8 cellular contexts compared by ENCODE assay signal in genomic region chr4:76214269-76214628, GRCh38. TPM values are rescaled to one million over a fixed set of nuclear protein-coding genes. Genes with fewer than 3 reads are reported as not detected.
A peak's percentile ranks its signal among the peaks of the same experiment; 100 is the strongest.
DNase-seq lines count a peak whose midpoint lies in the region; ATAC-seq and TF ChIP-seq lines count a peak whose summit lies in the region.

No MANE protein-coding gene starts in this region.

- H3K9me3 ChIP-seq in SJSA1 (replicated peaks), result no peaks in the 10 kb centered on the region
- H3K9me3 ChIP-seq in skeletal muscle satellite cell (replicated peaks; ENCODE audit: low read length), result no peaks in the 10 kb centered on the region

- DNase-seq in AG09309 (ENCODE audit: low read depth) (no peak), SJSA1 (ENCODE audit: low read depth in 1 of 2, low spot score in 2 of 2) (no peak), fibroblast of the aortic adventitia (ENCODE audit: low read depth) (no peak), OCI-M1 (lab: John Stamatoyannopoulos, UW) (no peak), NCI-H128 (lab: John Stamatoyannopoulos, UW; ENCODE audit: unreplicated experiment) (no peak)

- H3K4me3 ChIP-seq in AG09309 (ENCODE audit: control insufficient read depth, low read depth, low read length), result peak overlapping the region; percentile 58
- peak overlapping the region; percentile 89 for H3K4me3 ChIP-seq in SJSA1
- H3K4me3 ChIP-seq in fibroblast of the aortic adventitia (ENCODE audit: low read depth, low read length), result peak overlapping the region; percentile 87
- peak overlapping the region; percentile 97 for H3K4me3 ChIP-seq in skeletal muscle satellite cell (ENCODE audit: low read length)

- H3K27ac ChIP-seq in SJSA1, result peak overlapping the region; percentile 80

- peak overlapping the region; percentile 96 for H3K9ac ChIP-seq in skeletal muscle satellite cell (ENCODE audit: low read depth, low read length)

- H3K4me1 ChIP-seq in SJSA1 (replicated peaks) (peaks cover 24% of the 10 kb centered on the region), skeletal muscle satellite cell (ENCODE audit: control insufficient read depth, insufficient read depth, low read length) (peaks cover 39% of the 10 kb centered on the region)

- H3K27me3 ChIP-seq in SJSA1 (replicated peaks) (no peaks in the 10 kb centered on the region), skeletal muscle satellite cell (ENCODE audit: control insufficient read depth, insufficient read depth, low read length) (no peaks in the 10 kb centered on the region)

- peaks cover 8% of the 10 kb centered on the region for H3K36me3 ChIP-seq in SJSA1
- H3K36me3 ChIP-seq in skeletal muscle satellite cell (ENCODE audit: insufficient read depth, low read length), result peaks cover 3% of the 10 kb centered on the region

- peak; percentile 3 for ATAC-seq in GM21447 (IDR thresholded peaks at IDR 0.05; ENCODE audit: unreplicated experiment)
- no peak for ATAC-seq in HG03520 (IDR thresholded peaks at IDR 0.05; ENCODE audit: unreplicated experiment)

- H3K4me2 ChIP-seq in skeletal muscle satellite cell (ENCODE audit: low read length), result peak overlapping the region; percentile 90

- TF ChIP-seq CTCF in AG09309 (IDR thresholded peaks at IDR 0.05; ENCODE audit: control insufficient read depth, insufficient read depth, low read depth, low read length, missing control alignments) (no peak), fibroblast of the aortic adventitia (IDR thresholded peaks at IDR 0.05; ENCODE audit: insufficient read depth, low read length) (no peak)

RNA-seq across cellular contexts. Expression of gene SCARB2, which starts 0.6 kb away (rescaled TPM):
- 125 and 145 TPM in 2 replicates for total RNA-seq in SJSA1 (2014; rRNA removed; shearing (Covaris generic))
- total RNA-seq in fibroblast of the aortic adventitia (ENCODE audit: low replicate concordance), result 114 and 184 TPM in 2 replicates
- 112 and 123 TPM in 2 replicates for total RNA-seq in skeletal muscle satellite cell (2012; rRNA removed)

RNA-seq across cellular contexts. Expression of gene FAM47E, which starts 37.3 kb away (rescaled TPM):
- not detected in 2 replicates for total RNA-seq in SJSA1 (2014; rRNA removed; shearing (Covaris generic))
- total RNA-seq in fibroblast of the aortic adventitia (ENCODE audit: low replicate concordance), result 0.18 TPM in 1 of 2 replicates, not detected in the other
- under 0.01 TPM in 1 of 2 replicates, not detected in the other for total RNA-seq in skeletal muscle satellite cell (2012; rRNA removed)
